14 cellular contexts compared by ENCODE assay signal in genomic region chr1:184941735-184942134, GRCh38.
DNase-seq lines count a peak whose midpoint lies in the region; ATAC-seq, FAIRE-seq and TF ChIP-seq lines count a peak whose summit lies in the region.
"Had no signal": no experiment of that assay in that cellular context is flagged by ENCODE, and none has a peak within 500 bp of the region (broad histone marks: within the 10 kb centered on the region; RNA-seq: fewer than 3 reads in every experiment).

No MANE protein-coding gene starts in this region.

- TF ChIP-seq CTCF in GM06990 (IDR thresholded peaks at IDR 0.05; ENCODE audit: insufficient read depth, low read length, poor library complexity, severe bottlenecking) = no peak

- H3K36me3 ChIP-seq in GM06990 (ENCODE audit: control insufficient read depth, insufficient read depth, low read length) = no peaks in the 10 kb centered on the region
- H3K36me3 ChIP-seq: BLaER1 treated with 17β-estradiol and CSF1 and Interleukin-3, amounts not matched to agents 10 nM and 100 nM; Peyer's patch; WERI-Rb-1 had no signal

- FAIRE-seq in HTR-8/SVneo (lab: Jason Lieb, UNC) = no peak
- FAIRE-seq: endothelial cell of umbilical vein had no signal

- H3K4me3 ChIP-seq in GM06990 (replicated peaks; ENCODE audit: low read depth, low read length) = no peak overlapping the region
- H3K4me3 ChIP-seq: BLaER1 treated with 17β-estradiol and CSF1 and Interleukin-3, amounts not matched to agents 10 nM and 100 nM; Peyer's patch had no signal

- no peaks in the 10 kb centered on the region for H3K27me3 ChIP-seq in GM06990 (replicated peaks; ENCODE audit: control insufficient read depth, insufficient read depth, low read length)
- H3K27me3 ChIP-seq: BLaER1 treated with 17β-estradiol and CSF1 and Interleukin-3, amounts not matched to agents 10 nM and 100 nM; Peyer's patch had no signal

- peak; percentile 62 for ATAC-seq in GM18867 (IDR thresholded peaks at IDR 0.05; ENCODE audit: unreplicated experiment)
- ATAC-seq in HG02571 (IDR thresholded peaks at IDR 0.05; ENCODE audit: unreplicated experiment) = peak; percentile 53
- ATAC-seq in HG03442 (IDR thresholded peaks at IDR 0.05; ENCODE audit: unreplicated experiment) = peak; percentile 71

- DNase-seq in GM06990 (ENCODE audit: extremely low read depth, insufficient read length) = peak; percentile 50
- DNase-seq in SKM-1 treated with dmso at 0.1 percent for 144 hours (lab: John Stamatoyannopoulos, UW; ENCODE audit: unreplicated experiment) = no peak
- DNase-seq in NCI-H774 (lab: John Stamatoyannopoulos, UW) = no peak
- DNase-seq in NCI-H1436 treated with DMSO at 0.1 percent for 48 hours (lab: John Stamatoyannopoulos, UW) = no peak
- no peak for DNase-seq in HTR-8/SVneo (ENCODE audit: insufficient read length, low spot score)
- DNase-seq: amygdala, NCI-H1694 treated with DMSO at 0.1 percent for 48 hours, Peyer's patch, WERI-Rb-1 had no signal
